9 cellular contexts compared by ENCODE assay signal in the genomic region with DNA sequence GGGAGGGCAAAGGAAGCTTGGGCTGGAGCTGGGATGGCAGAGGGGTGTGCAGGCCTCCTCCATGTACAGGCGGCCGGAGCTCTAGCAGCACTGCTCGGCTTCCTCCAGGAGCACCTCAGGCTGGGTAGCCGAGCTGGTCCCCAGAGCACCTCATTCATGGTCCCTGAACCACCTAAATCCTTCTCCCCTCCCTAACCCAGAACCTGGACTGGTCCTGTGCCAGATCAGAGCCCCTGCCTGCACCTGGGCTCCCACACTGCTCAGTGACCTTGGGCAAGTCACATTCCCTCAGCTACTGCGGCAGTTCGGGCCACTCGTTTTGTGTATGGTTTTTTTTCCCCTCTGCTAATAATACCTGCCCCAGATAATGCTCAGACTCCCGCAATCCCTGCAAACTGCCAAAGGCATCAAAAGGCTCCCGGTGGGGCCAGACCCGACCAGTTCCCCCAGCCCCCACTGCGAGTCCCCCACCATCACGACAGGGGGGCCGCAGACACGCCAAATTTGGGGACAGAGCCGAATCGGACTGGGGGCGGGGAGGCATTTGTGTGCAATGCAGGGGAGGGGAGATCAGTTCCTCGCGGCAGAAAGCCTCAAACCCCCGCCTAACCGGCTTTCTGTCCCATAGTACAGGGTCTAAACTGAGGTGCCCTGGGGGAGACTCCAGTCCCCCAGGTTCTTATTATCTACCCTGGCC. TPM values are rescaled to one million over a fixed set of nuclear protein-coding genes. Genes with fewer than 3 reads are reported as not detected.
DNase-seq lines count a peak whose midpoint lies in the region; TF ChIP-seq lines count a peak whose summit lies in the region.
"Had no signal": no experiment of that assay in that cellular context is flagged by ENCODE, and none has a peak within 500 bp of the region (broad histone marks: within the 10 kb centered on the region; RNA-seq: fewer than 3 reads in every experiment).

No MANE protein-coding gene starts in this region.

- H4K20me1 ChIP-seq in SU-DHL-6 (ENCODE audit: low read depth, low read length), result no peaks in the 10 kb centered on the region

- H3K9me2 ChIP-seq in SU-DHL-6 (replicated peaks; ENCODE audit: insufficient read depth, low read length), result no peaks in the 10 kb centered on the region

- peak overlapping the region; percentile 76 for H3K4me2 ChIP-seq in SU-DHL-6 (ENCODE audit: low read depth, low read length, poor library complexity, severe bottlenecking)

- peak overlapping the region; percentile 94 for H3K4me3 ChIP-seq in H7 (ENCODE audit: insufficient read depth, low read depth, low read length)
- no peak overlapping the region for H3K4me3 ChIP-seq in SU-DHL-6 (ENCODE audit: insufficient read depth, low read length, poor library complexity, severe bottlenecking)
- H3K4me3 ChIP-seq in fibroblast of the aortic adventitia (ENCODE audit: low read depth, low read length), result peak overlapping the region; percentile 81
- H3K4me3 ChIP-seq in skeletal muscle tissue (ENCODE audit: low read length in 3 of 3), result peak overlapping the region; percentile 14 to 49 (median 35)

- no peaks in the 10 kb centered on the region for H3F3A ChIP-seq in SU-DHL-6 (ENCODE audit: insufficient read depth)

- no peaks in the 10 kb centered on the region for H3K9me3 ChIP-seq in SU-DHL-6 (ENCODE audit: insufficient read depth, low read length)
- no peaks in the 10 kb centered on the region for H3K9me3 ChIP-seq in skeletal muscle tissue (ENCODE audit: control insufficient read depth in 3 of 3, low read length in 3 of 3)

- H3K9ac ChIP-seq in SU-DHL-6 (ENCODE audit: low read length) (no peak overlapping the region), skeletal muscle tissue (ENCODE audit: low read depth in 1 of 3, low read length in 3 of 3) (peak overlapping the region in 1 of 3 donors; percentile 50)

- H3K27me3 ChIP-seq in H7 (ENCODE audit: control insufficient read depth, insufficient read depth, low read length), result peaks cover 12% of the 10 kb centered on the region
- no peaks in the 10 kb centered on the region for H3K27me3 ChIP-seq in SU-DHL-6 (ENCODE audit: low read length)
- H3K27me3 ChIP-seq in skeletal muscle tissue (ENCODE audit: control insufficient read depth in 3 of 3, insufficient read depth in 3 of 3, low read length in 3 of 3), result peaks cover 14 to 18% (median 16%) of the 10 kb centered on the region in 3 donors

- H3K36me3 ChIP-seq in H7 (replicated peaks; ENCODE audit: control insufficient read depth, insufficient read depth, low read length) (no peaks in the 10 kb centered on the region; the same call in 1 of the 2 replicates), SU-DHL-6 (ENCODE audit: low read length) (no peaks in the 10 kb centered on the region), skeletal muscle tissue (ENCODE audit: control insufficient read depth in 3 of 3, insufficient read depth in 3 of 3, low read length in 3 of 3) (no peaks in the 10 kb centered on the region)

- H3K27ac ChIP-seq in SU-DHL-6 (ENCODE audit: low read depth, low read length) (no peak overlapping the region), skeletal muscle tissue (ENCODE audit: low read depth, low read length) (no peak overlapping the region)

- TF ChIP-seq CTCF in SU-DHL-6 (IDR thresholded peaks at IDR 0.05; ENCODE audit: insufficient read depth, low read length, poor library complexity, severe bottlenecking) (no peak), fibroblast of the aortic adventitia (IDR thresholded peaks at IDR 0.05; ENCODE audit: insufficient read depth, low read length) (no peak)

- no peaks in the 10 kb centered on the region for H3K79me2 ChIP-seq in SU-DHL-6 (ENCODE audit: insufficient read depth, low read length)

- H3K4me1 ChIP-seq in skeletal muscle tissue (ENCODE audit: control insufficient read depth in 3 of 3, insufficient read depth in 3 of 3, low read length in 3 of 3), result peaks cover 0 to 20% (median 18%) of the 10 kb centered on the region in 3 donors

- DNase-seq in H7 (peak; percentile 84), fibroblast of the aortic adventitia (ENCODE audit: low read depth) (no peak), SIG-M5 treated with dmso at 0.1 percent for 504 hours (lab: John Stamatoyannopoulos, UW; ENCODE audit: unreplicated experiment) (no peak), DMS 273 (lab: John Stamatoyannopoulos, UW; ENCODE audit: unreplicated experiment) (no peak), NCI-H1436 treated with DMSO at 0.1 percent for 48 hours (lab: John Stamatoyannopoulos, UW) (no peak), NCI-H146 (lab: John Stamatoyannopoulos, UW) (no peak)
- DNase-seq: activated CD4-positive, alpha-beta T cell treated with anti-CD3 and anti-CD28 coated beads, Interleukin-2, amount 50 U/mL, for 4 hours had no signal

- no peak overlapping the region for H2AFZ ChIP-seq in SU-DHL-6 (ENCODE audit: low read depth, low read length, severe bottlenecking)

RNA-seq across cellular contexts. Expression of a gene that starts 1.3 kb away (rescaled TPM):
- total RNA-seq in H7 (2014; rRNA removed; shearing (Covaris generic)), result 26.8 and 36.0 TPM in 2 replicates
- total RNA-seq in fibroblast of the aortic adventitia (ENCODE audit: low replicate concordance) (2.6 and 7.9 TPM in 2 replicates), skeletal muscle tissue (5.2 TPM)

RNA-seq across cellular contexts. Expression of a gene that starts 28.5 kb away (rescaled TPM):
- total RNA-seq in H7 (2014; rRNA removed; shearing (Covaris generic)), result 83.0 and 105 TPM in 2 replicates
- total RNA-seq in fibroblast of the aortic adventitia (ENCODE audit: low replicate concordance) (50.3 and 52.2 TPM in 2 replicates), skeletal muscle tissue (23.0 TPM)
